In genomic region chr22:39518124-39518786, GRCh38 we compare ENCODE assay signal across 1 cellular context.
A peak's percentile ranks its signal among the peaks of the same experiment; 100 is the strongest.
TF ChIP-seq lines count a peak whose summit lies in the region.

No MANE protein-coding gene starts in this region.

TF ChIP-seq in HEK293, 187 proteins besides CTCF, POLR2A, EP300 and RAD21 (continued from another document):
- TF ChIP-seq PRDM2 (tag by site-specific recombination; IDR thresholded peaks at IDR 0.05; ENCODE audit: borderline replicate concordance), result no peak
- no peak for TF ChIP-seq ZNF18 (tag by site-specific recombination; IDR thresholded peaks at IDR 0.05)
- no peak for TF ChIP-seq ZNF146 (tag by site-specific recombination; IDR thresholded peaks at IDR 0.05)
- TF ChIP-seq ZXDB (tag by site-specific recombination; IDR thresholded peaks at IDR 0.05), result no peak
- TF ChIP-seq ZNF362 (tag by site-specific recombination; IDR thresholded peaks at IDR 0.05), result 0 out of 2 replicates have a peak, but pooled peaks have one; percentile 16
- TF ChIP-seq ZNF37A (tag by site-specific recombination; IDR thresholded peaks at IDR 0.05), result no peak
- no peak for TF ChIP-seq SP7 (tag by site-specific recombination; IDR thresholded peaks at IDR 0.05)
- no peak for TF ChIP-seq ZSCAN4 (tag by site-specific recombination; IDR thresholded peaks at IDR 0.05)
- no peak for TF ChIP-seq KLF10 (tag by site-specific recombination; IDR thresholded peaks at IDR 0.05)
- TF ChIP-seq ZNF624 (tag by site-specific recombination; IDR thresholded peaks at IDR 0.05), result no peak
- TF ChIP-seq ZBTB17 (tag by site-specific recombination; IDR thresholded peaks at IDR 0.05), result peak; percentile 89
- no peak for TF ChIP-seq BCL11A (tag by site-specific recombination; IDR thresholded peaks at IDR 0.05; ENCODE audit: low read depth)
- TF ChIP-seq EGR2 (tag by site-specific recombination; IDR thresholded peaks at IDR 0.05; ENCODE audit: low read depth), result peak; percentile 33; the same call in 1 of the 2 replicates
- no peak for TF ChIP-seq ZNF302 (tag by site-specific recombination; IDR thresholded peaks at IDR 0.05; ENCODE audit: low read depth)
- TF ChIP-seq ZBTB44 (tag by site-specific recombination; IDR thresholded peaks at IDR 0.05), result peak; percentile 67
- TF ChIP-seq ZNF571 (tag by site-specific recombination; IDR thresholded peaks at IDR 0.05), result no peak
